ENCODE assay signal across 1 cellular context in the genomic region with DNA sequence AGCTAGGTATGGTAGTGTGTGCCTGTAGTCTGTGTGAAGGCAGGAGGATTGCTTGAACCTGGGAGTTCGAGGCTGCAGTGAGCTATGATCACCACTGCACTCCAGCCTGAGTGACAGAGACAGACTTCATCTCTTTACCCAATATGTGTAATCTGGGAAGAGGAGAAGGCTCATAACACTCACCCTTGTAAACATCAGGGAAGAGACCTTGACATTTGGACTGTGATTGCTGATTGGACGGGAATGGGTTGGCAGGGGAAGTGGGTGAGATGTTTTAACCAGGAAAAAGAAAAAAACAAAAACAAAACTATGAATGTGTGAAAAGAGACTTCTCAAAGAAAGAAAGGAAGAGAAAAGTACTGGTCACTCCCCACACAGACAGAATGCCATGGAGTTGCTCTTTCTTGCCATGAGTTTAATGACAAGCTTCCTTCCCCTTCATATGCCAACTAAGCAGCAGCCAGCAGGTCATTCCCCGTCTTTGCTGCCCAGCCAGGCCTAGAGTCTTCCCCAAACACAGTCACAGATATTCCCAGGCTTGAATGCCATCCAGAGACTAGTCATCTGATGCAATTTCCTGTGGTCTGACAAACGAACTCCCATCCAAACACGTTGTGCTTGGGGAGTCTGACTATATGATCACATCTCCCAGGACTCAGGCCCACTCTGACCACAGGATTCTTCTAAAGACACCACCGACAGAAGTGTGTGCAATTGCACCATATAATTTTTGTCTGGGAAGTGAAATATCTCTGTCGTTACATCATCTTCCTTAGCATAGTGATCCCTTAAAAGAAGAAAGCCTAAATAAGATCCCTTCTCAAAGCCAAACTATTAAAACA.
A peak's percentile ranks its signal among the peaks of the same experiment; 100 is the strongest.
TF ChIP-seq lines count a peak whose summit lies in the region.

No MANE protein-coding gene starts in this region.

TF ChIP-seq in HepG2, 621 proteins besides CTCF, POLR2A, EP300 and RAD21 (continued from another document and continues in another):
- TF ChIP-seq, protein P1, sequence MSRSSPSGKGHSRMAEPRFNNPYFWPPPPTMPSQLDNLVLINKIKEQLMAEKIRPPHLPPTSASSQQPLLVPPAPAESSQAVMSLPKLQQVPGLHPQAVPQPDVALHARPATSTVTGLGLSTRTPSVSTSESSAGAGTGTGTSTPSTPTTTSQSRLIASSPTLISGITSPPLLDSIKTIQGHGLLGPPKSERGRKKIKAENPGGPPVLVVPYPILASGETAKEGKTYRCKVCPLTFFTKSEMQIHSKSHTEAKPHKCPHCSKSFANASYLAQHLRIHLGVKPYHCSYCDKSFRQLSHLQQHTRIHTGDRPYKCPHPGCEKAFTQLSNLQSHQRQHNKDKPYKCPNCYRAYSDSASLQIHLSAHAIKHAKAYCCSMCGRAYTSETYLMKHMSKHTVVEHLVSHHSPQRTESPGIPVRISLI (CRISPR knock-in tag; IDR thresholded peaks at IDR 0.05; ENCODE audit: borderline replicate concordance): peak; percentile 79
- TF ChIP-seq CREM (IDR thresholded peaks at IDR 0.05) (0 out of 2 replicates have a peak, but pooled peaks have one; percentile 19), CREM (CRISPR knock-in tag; IDR thresholded peaks at IDR 0.05) (no peak), ARID3A (IDR thresholded peaks at IDR 0.05; ENCODE audit: low read depth, low read length) (peak; percentile 21; the same call in 1 of the 2 replicates), HNF4A (CRISPR knock-in tag; IDR thresholded peaks at IDR 0.05) (peak; percentile 78), PAX8 (CRISPR knock-in tag; IDR thresholded peaks at IDR 0.05; ENCODE audit: borderline replicate concordance) (no peak), HMG20A (CRISPR knock-in tag; IDR thresholded peaks at IDR 0.05; ENCODE audit: borderline replicate concordance) (peak; percentile 15; the same call in 1 of the 2 replicates), GPBP1L1 (CRISPR knock-in tag; IDR thresholded peaks at IDR 0.05) (no peak), ZNF501 (CRISPR knock-in tag; IDR thresholded peaks at IDR 0.05) (peak; percentile 52; the same call in 1 of the 2 replicates), KDM6A (CRISPR knock-in tag; IDR thresholded peaks at IDR 0.05; ENCODE audit: low read depth) (peak; percentile 48), ZNF292 (CRISPR knock-in tag; IDR thresholded peaks at IDR 0.05; ENCODE audit: borderline replicate concordance, low read depth) (0 out of 2 replicates have a peak, but pooled peaks have one; percentile 43), GABPA (IDR thresholded peaks at IDR 0.05; ENCODE audit: low read depth, low read length) (no peak), GABPA (CRISPR knock-in tag; IDR thresholded peaks at IDR 0.05; ENCODE audit: low read depth) (peak; percentile 77), ZNF12 (CRISPR knock-in tag; IDR thresholded peaks at IDR 0.05) (no peak), SOX13 (IDR thresholded peaks at IDR 0.05) (no peak), SOX13 (CRISPR knock-in tag; conservative IDR thresholded peaks at IDR 0.05 in 1 of 2, IDR thresholded peaks at IDR 0.05 in 1 of 2) (peak in 1 of 2 experiments; percentile 57; a peak in 2 of 4 replicates), ZIK1 (CRISPR knock-in tag; IDR thresholded peaks at IDR 0.05; ENCODE audit: borderline replicate concordance, low read depth) (no peak), SETDB1 (CRISPR knock-in tag; IDR thresholded peaks at IDR 0.05; ENCODE audit: borderline replicate concordance) (0 out of 2 replicates have a peak, but pooled peaks have one; percentile 19), ZMYM3 (CRISPR knock-in tag; IDR thresholded peaks at IDR 0.05) (0 out of 2 replicates have a peak, but pooled peaks have one; percentile 31), MEIS1 (CRISPR knock-in tag; IDR thresholded peaks at IDR 0.05; ENCODE audit: borderline replicate concordance) (peak; percentile 71; the same call in 1 of the 2 replicates), ZBTB20 (CRISPR knock-in tag; IDR thresholded peaks at IDR 0.05; ENCODE audit: borderline replicate concordance, low read depth) (0 out of 2 replicates have a peak, but pooled peaks have one; percentile 43), ZNF883 (CRISPR knock-in tag; IDR thresholded peaks at IDR 0.05; ENCODE audit: not compliant biosample characterization) (no peak), NFATC3 (CRISPR knock-in tag; IDR thresholded peaks at IDR 0.05) (no peak), NFYB (CRISPR knock-in tag; IDR thresholded peaks at IDR 0.05) (peak; percentile 43), IRF1 (CRISPR knock-in tag; IDR thresholded peaks at IDR 0.05; ENCODE audit: low read depth) (0 out of 2 replicates have a peak, but pooled peaks have one; percentile 26), ETV5 (CRISPR knock-in tag; IDR thresholded peaks at IDR 0.05; ENCODE audit: borderline replicate concordance) (peak; percentile 9; the same call in 1 of the 2 replicates), PHF21A (CRISPR knock-in tag; IDR thresholded peaks at IDR 0.05) (0 out of 2 replicates have a peak, but pooled peaks have one; percentile 35), NR1H2 (CRISPR knock-in tag; IDR thresholded peaks at IDR 0.05; ENCODE audit: borderline replicate concordance, low read depth) (no peak), ZNF644 (CRISPR knock-in tag; IDR thresholded peaks at IDR 0.05; ENCODE audit: low read depth) (no peak; the same call in 1 of the 2 replicates), GFI1 (CRISPR knock-in tag; IDR thresholded peaks at IDR 0.05; ENCODE audit: borderline replicate concordance) (peak; percentile 15; the same call in 1 of the 2 replicates), PPARG (CRISPR knock-in tag; conservative IDR thresholded peaks at IDR 0.05) (peak; percentile 72), SIX1 (CRISPR knock-in tag; IDR thresholded peaks at IDR 0.05; ENCODE audit: borderline replicate concordance) (0 out of 2 replicates have a peak, but pooled peaks have one; percentile 17), ZNF3 (CRISPR knock-in tag; IDR thresholded peaks at IDR 0.05) (peak; percentile 73; the same call in 1 of the 2 replicates), ZNF609 (CRISPR knock-in tag; IDR thresholded peaks at IDR 0.05; ENCODE audit: borderline replicate concordance) (peak; percentile 26; the same call in 1 of the 2 replicates), FOXA1 (IDR thresholded peaks at IDR 0.05) (no peak), FOXA1 (CRISPR knock-in tag; IDR thresholded peaks at IDR 0.05) (peak; percentile 74), NR2C2 (CRISPR knock-in tag; IDR thresholded peaks at IDR 0.05; ENCODE audit: borderline replicate concordance) (peak; percentile 44; the same call in 1 of the 2 replicates), ZNF136 (CRISPR knock-in tag; IDR thresholded peaks at IDR 0.05; ENCODE audit: low read depth) (no peak), KLF16 (CRISPR knock-in tag; IDR thresholded peaks at IDR 0.05) (no peak), AKAP8 (CRISPR knock-in tag; IDR thresholded peaks at IDR 0.05) (no peak), NR2F6 (IDR thresholded peaks at IDR 0.05) (no peak), NR2F6 (CRISPR knock-in tag; IDR thresholded peaks at IDR 0.05) (0 out of 2 replicates have a peak, but pooled peaks have one; percentile 34), LCORL (IDR thresholded peaks at IDR 0.05) (no peak), LCORL (CRISPR knock-in tag; IDR thresholded peaks at IDR 0.05) (0 out of 2 replicates have a peak, but pooled peaks have one; percentile 14), KLF6 (CRISPR knock-in tag; IDR thresholded peaks at IDR 0.05) (peak; percentile 71; the same call in 1 of the 2 replicates), ZNF775 (CRISPR knock-in tag; IDR thresholded peaks at IDR 0.05; ENCODE audit: borderline replicate concordance) (no peak), SOX5 (CRISPR knock-in tag; IDR thresholded peaks at IDR 0.05; ENCODE audit: borderline replicate concordance) (peak; percentile 43)
- TF ChIP-seq, protein P2, sequence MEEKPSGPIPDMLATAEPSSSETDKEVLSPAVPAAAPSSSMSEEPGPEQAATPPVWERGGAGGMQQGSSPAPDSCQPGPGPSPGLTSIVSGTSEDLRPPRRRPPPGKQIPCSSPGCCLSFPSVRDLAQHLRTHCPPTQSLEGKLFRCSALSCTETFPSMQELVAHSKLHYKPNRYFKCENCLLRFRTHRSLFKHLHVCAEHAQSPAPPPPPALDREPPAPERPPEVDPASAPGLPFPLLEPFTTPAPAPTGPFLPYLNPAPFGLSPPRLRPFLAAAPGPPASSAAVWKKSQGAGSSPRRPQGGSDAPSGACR (CRISPR knock-in tag; IDR thresholded peaks at IDR 0.05): peak; percentile 71; the same call in 1 of the 2 replicates
- TF ChIP-seq, protein P3, sequence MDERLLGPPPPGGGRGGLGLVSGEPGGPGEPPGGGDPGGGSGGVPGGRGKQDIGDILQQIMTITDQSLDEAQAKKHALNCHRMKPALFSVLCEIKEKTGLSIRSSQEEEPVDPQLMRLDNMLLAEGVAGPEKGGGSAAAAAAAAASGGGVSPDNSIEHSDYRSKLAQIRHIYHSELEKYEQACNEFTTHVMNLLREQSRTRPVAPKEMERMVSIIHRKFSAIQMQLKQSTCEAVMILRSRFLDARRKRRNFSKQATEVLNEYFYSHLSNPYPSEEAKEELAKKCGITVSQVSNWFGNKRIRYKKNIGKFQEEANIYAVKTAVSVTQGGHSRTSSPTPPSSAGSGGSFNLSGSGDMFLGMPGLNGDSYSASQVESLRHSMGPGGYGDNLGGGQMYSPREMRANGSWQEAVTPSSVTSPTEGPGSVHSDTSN (CRISPR knock-in tag; IDR thresholded peaks at IDR 0.05): peak; percentile 64
- TF ChIP-seq, protein P4, sequence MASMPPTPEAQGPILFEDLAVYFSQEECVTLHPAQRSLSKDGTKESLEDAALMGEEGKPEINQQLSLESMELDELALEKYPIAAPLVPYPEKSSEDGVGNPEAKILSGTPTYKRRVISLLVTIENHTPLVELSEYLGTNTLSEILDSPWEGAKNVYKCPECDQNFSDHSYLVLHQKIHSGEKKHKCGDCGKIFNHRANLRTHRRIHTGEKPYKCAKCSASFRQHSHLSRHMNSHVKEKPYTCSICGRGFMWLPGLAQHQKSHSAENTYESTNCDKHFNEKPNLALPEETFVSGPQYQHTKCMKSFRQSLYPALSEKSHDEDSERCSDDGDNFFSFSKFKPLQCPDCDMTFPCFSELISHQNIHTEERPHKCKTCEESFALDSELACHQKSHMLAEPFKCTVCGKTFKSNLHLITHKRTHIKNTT (CRISPR knock-in tag; IDR thresholded peaks at IDR 0.05): no peak
